ENCODE assay signal across 8 cellular contexts in the genomic region with DNA sequence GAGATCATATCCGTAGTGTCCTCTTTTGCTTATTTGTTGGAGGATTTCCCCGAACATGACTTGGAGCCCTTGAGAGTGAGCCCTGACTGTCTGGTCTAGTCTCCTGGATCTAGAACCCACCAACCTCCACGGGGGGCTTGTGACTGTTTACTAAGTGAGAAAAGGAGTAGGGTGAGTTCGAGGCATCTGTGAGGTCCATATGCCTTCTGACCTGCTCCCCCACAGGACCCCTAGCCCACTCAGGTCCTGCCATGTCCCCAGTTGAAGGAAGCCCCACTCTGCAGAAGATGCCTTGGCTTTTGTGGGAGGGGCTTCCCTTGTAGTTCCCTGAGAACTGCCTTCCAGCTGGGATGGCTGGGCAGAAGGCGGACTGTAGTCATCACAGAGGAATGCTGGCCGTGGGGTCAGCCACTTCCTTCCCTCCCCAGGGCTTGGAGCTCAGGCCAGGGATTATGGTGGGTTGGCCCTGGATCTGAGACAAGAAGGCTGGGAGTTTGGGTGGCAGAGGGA. TPM values are rescaled to one million over a fixed set of nuclear protein-coding genes. Genes with fewer than 3 reads are reported as not detected.
DNase-seq lines count a peak whose midpoint lies in the region; ATAC-seq and TF ChIP-seq lines count a peak whose summit lies in the region.

No MANE protein-coding gene starts in this region.

- no peaks in the 10 kb centered on the region for H3K36me3 ChIP-seq in ovary

- peak; percentile 98 for DNase-seq in A172 (ENCODE audit: low spot score)
- DNase-seq in H9: peak; percentile 66
- DNase-seq in activated T-cell treated with anti-CD3 and anti-CD28 coated beads, Interleukin-2, amount 50 U/mL, for 72 hours: no peak
- DNase-seq in glutamatergic neuron: no peak
- peak; percentile 69 to 79 (median 76) for DNase-seq in ovary
- no peak for DNase-seq in NCI-H1694 treated with DMSO at 0.1 percent for 48 hours (lab: John Stamatoyannopoulos, UW)
- DNase-seq in activated CD4-positive, CD25-positive, alpha-beta regulatory T cell (lab: John Stamatoyannopoulos, UW): no peak

- no CpG with 5 or more reads among the region's 6 CpGs for WGBS in H9 (ENCODE audit: extremely low coverage, insufficient read length, low lambda C conversion rate)
- WGBS in ovary, 3 donors: 28 to 52% (median 33%) methylated on average over 6 of the region's 6 CpGs

- H2BK15ac ChIP-seq in H9 (ENCODE audit: low read depth, low read length): no peak overlapping the region

- no peak overlapping the region for H4K8ac ChIP-seq in H9 (replicated peaks; ENCODE audit: insufficient read length, low read depth, low read length)

- H3K56ac ChIP-seq in H9 (ENCODE audit: insufficient read length, low read depth, low read length): no peak overlapping the region

- no peak overlapping the region for H4K91ac ChIP-seq in H9 (ENCODE audit: insufficient read length, low read depth, low read length)

- H3K27ac ChIP-seq in H9 (ENCODE audit: insufficient read length, low read depth, low read length): no peak overlapping the region
- H3K27ac ChIP-seq in ovary: peak overlapping the region; percentile 74 to 88

- no peak overlapping the region for H2AK5ac ChIP-seq in H9 (ENCODE audit: insufficient read length, low read length)

- no peak overlapping the region for H2BK20ac ChIP-seq in H9 (ENCODE audit: low read depth, low read length, poor library complexity, severe bottlenecking)

- no peak for TF ChIP-seq CTCF in H9 (conservative IDR thresholded peaks at IDR 0.05)
- no peak for TF ChIP-seq CTCF in glutamatergic neuron (IDR thresholded peaks at IDR 0.05; ENCODE audit: partially characterized antibody, unreplicated experiment)
- TF ChIP-seq CTCF in ovary (IDR thresholded peaks at IDR 0.05): no peak

- H3K18ac ChIP-seq in H9 (ENCODE audit: insufficient read length, low read depth, low read length): no peak overlapping the region

- H3K14ac ChIP-seq in H9 (ENCODE audit: insufficient read depth, low read length): no peak overlapping the region

- H3K79me2 ChIP-seq in H9 (ENCODE audit: insufficient read depth, low read length): no peaks in the 10 kb centered on the region

- H4K5ac ChIP-seq in H9 (ENCODE audit: insufficient read length, low read depth, low read length): no peak overlapping the region

- no peaks in the 10 kb centered on the region for H3K79me1 ChIP-seq in H9 (ENCODE audit: insufficient read depth, low read depth, low read length, poor library complexity, severe bottlenecking)

- H3K23me2 ChIP-seq in H9 (ENCODE audit: insufficient read length, low read depth, low read length, poor library complexity, severe bottlenecking): peaks cover 12% of the 10 kb centered on the region

- peak overlapping the region; percentile 55 for H3K4me2 ChIP-seq in H9 (ENCODE audit: insufficient read depth, insufficient read length, low read length)

- no peaks in the 10 kb centered on the region for H3K9me3 ChIP-seq in H9 (ENCODE audit: control insufficient read depth, low read depth, low read length)
- H3K9me3 ChIP-seq in ovary: no peaks in the 10 kb centered on the region

- H3K27ac Mint-ChIP-seq in H9: no peak overlapping the region
- H3K27ac Mint-ChIP-seq in activated T-cell treated with anti-CD3 and anti-CD28 coated beads, Interleukin-2, amount 50 U/mL, for 72 hours: peak overlapping the region; percentile 90
- no peak overlapping the region for H3K27ac Mint-ChIP-seq in glutamatergic neuron (ENCODE audit: unreplicated experiment)

- no peak for ATAC-seq in activated T-cell treated with anti-CD3 and anti-CD28 coated beads, Interleukin-2, amount 50 U/mL, for 72 hours (replicated peaks in 1 of 2)
- ATAC-seq in HG03097 (IDR thresholded peaks at IDR 0.05; ENCODE audit: low FRiP score, unreplicated experiment): no peak

- H3T11ph ChIP-seq in H9 (ENCODE audit: low read length): no peak overlapping the region

- H3K27me3 Mint-ChIP-seq in H9 (ENCODE audit: low read depth): peaks cover 18% of the 10 kb centered on the region
- no peaks in the 10 kb centered on the region for H3K27me3 Mint-ChIP-seq in activated T-cell treated with anti-CD3 and anti-CD28 coated beads, Interleukin-2, amount 50 U/mL, for 72 hours (ENCODE audit: low read depth)
- peaks cover 14% of the 10 kb centered on the region for H3K27me3 Mint-ChIP-seq in glutamatergic neuron (ENCODE audit: unreplicated experiment)

- intact Hi-C loops in ovary (cut with DNase I): loop anchor here (2.0 to 10.0 kb wide), 5 partner anchors 77 to 863 kb away; a partner anchor contains a TSS

- no peak overlapping the region for H2BK5ac ChIP-seq in H9 (ENCODE audit: insufficient read length, low read length)

- H3K4me3 Mint-ChIP-seq in H9 (peak overlapping the region; percentile 82 to 92), glutamatergic neuron (ENCODE audit: unreplicated experiment) (peak overlapping the region; percentile 77)
- H3K4me3 Mint-ChIP-seq in activated T-cell treated with anti-CD3 and anti-CD28 coated beads, Interleukin-2, amount 50 U/mL, for 72 hours: peak overlapping the region; percentile 86 to 93

- H2AFZ ChIP-seq in H9 (ENCODE audit: low read length): no peak overlapping the region

- no peaks in the 10 kb centered on the region for H3K36me3 Mint-ChIP-seq in H9 (ENCODE audit: insufficient read depth in 1 of 3, low read depth in 3 of 3)
- H3K36me3 Mint-ChIP-seq in activated T-cell treated with anti-CD3 and anti-CD28 coated beads, Interleukin-2, amount 50 U/mL, for 72 hours (ENCODE audit: insufficient read depth in 2 of 2): no peaks in the 10 kb centered on the region
- H3K36me3 Mint-ChIP-seq in glutamatergic neuron (ENCODE audit: unreplicated experiment): no peaks in the 10 kb centered on the region

- TF ChIP-seq POLR2A in ovary (IDR thresholded peaks at IDR 0.05): no peak

- TF ChIP-seq EP300 in ovary (IDR thresholded peaks at IDR 0.05): no peak

- H3K4me3 ChIP-seq in ovary: no peak overlapping the region

- H4K20me1 ChIP-seq in H9 (ENCODE audit: control insufficient read depth, insufficient read depth, insufficient read length): no peaks in the 10 kb centered on the region

- H3K27me3 ChIP-seq in H9 (ENCODE audit: insufficient read depth, low read length) (no peaks in the 10 kb centered on the region; the same call in 1 of the 2 replicates), ovary (no peaks in the 10 kb centered on the region)

- no peak overlapping the region for H3K4ac ChIP-seq in H9 (ENCODE audit: low read depth, low read length)

- no peak overlapping the region for H3K23ac ChIP-seq in H9 (ENCODE audit: insufficient read length, low read depth, low read length)

- H3K9me3 Mint-ChIP-seq in H9 (no peaks in the 10 kb centered on the region), glutamatergic neuron (ENCODE audit: unreplicated experiment) (peaks cover 2% of the 10 kb centered on the region)
- no peaks in the 10 kb centered on the region for H3K9me3 Mint-ChIP-seq in activated T-cell treated with anti-CD3 and anti-CD28 coated beads, Interleukin-2, amount 50 U/mL, for 72 hours

- no peak overlapping the region for H3K9ac ChIP-seq in H9 (ENCODE audit: extremely low read depth, insufficient read length, low read length)

- no peak overlapping the region for H2BK120ac ChIP-seq in H9 (ENCODE audit: low read depth, low read length, poor library complexity, severe bottlenecking)

- no peak overlapping the region for H2BK12ac ChIP-seq in H9 (ENCODE audit: insufficient read length, low read depth, low read length)

- 0 out of 2 replicates have a peak, but pooled peaks cover 3% of the 10 kb centered on the region for H3K4me1 ChIP-seq in H9 (ENCODE audit: insufficient read depth, low read length)
- H3K4me1 ChIP-seq in ovary (ENCODE audit: insufficient read depth): peaks cover 11% of the 10 kb centered on the region

- H3K4me1 Mint-ChIP-seq in H9: peaks cover 15 to 16% of the 10 kb centered on the region in 2 experiments
- H3K4me1 Mint-ChIP-seq in activated T-cell treated with anti-CD3 and anti-CD28 coated beads, Interleukin-2, amount 50 U/mL, for 72 hours (ENCODE audit: low read depth): peaks cover 73% of the 10 kb centered on the region
- H3K4me1 Mint-ChIP-seq in glutamatergic neuron (ENCODE audit: low read depth, unreplicated experiment): no peaks in the 10 kb centered on the region

RNA-seq across cellular contexts. Expression of a gene that starts 7.0 kb away (rescaled TPM):
- 4.0 and 9.1 TPM in 2 replicates for total RNA-seq in A172 (2014; rRNA removed; shearing (Covaris generic))
- total RNA-seq in H9 (2021): 7.2 and 8.7 TPM in 2 replicates
- total RNA-seq in activated T-cell treated with anti-CD3 and anti-CD28 coated beads, Interleukin-2, amount 50 U/mL, for 72 hours: 100 to 1,000 TPM; 212 to 226 TPM
- 2.8 TPM for total RNA-seq in glutamatergic neuron (ENCODE audit: unreplicated experiment)
- 100 to 1,000 TPM in 1 of 7 donors, 10 to 100 TPM in 6; 17.3 to 126 (median 31.1) TPM for total RNA-seq in ovary
- 10 to 100 TPM; 23.1 to 26.7 TPM for polyA plus RNA-seq in ovary

RNA-seq across cellular contexts. Expression of a gene that starts 45.8 kb away (rescaled TPM):
- total RNA-seq in A172 (2014; rRNA removed; shearing (Covaris generic)): not detected in 2 replicates
- total RNA-seq in H9 (2021) (not detected in 2 replicates), glutamatergic neuron (ENCODE audit: unreplicated experiment) (not detected), ovary (not detected)
- 1 to 10 TPM; 1.3 to 2.1 TPM for total RNA-seq in activated T-cell treated with anti-CD3 and anti-CD28 coated beads, Interleukin-2, amount 50 U/mL, for 72 hours
- not detected for polyA plus RNA-seq in ovary

RNA-seq across cellular contexts. Expression of a gene that starts 59.2 kb away (rescaled TPM):
- 31.6 and 32.5 TPM in 2 replicates for total RNA-seq in A172 (2014; rRNA removed; shearing (Covaris generic))
- 40.4 and 46.1 TPM in 2 replicates for total RNA-seq in H9 (2021)
- total RNA-seq in activated T-cell treated with anti-CD3 and anti-CD28 coated beads, Interleukin-2, amount 50 U/mL, for 72 hours: 10 to 100 TPM; 42.1 to 46.1 TPM
- 34.9 TPM for total RNA-seq in glutamatergic neuron (ENCODE audit: unreplicated experiment)
- 10 to 100 TPM; 23.7 to 41.5 (median 36.4) TPM for total RNA-seq in ovary
- 10 to 100 TPM in 1 of 2 donors, 1 to 10 TPM in 1; 9.4 to 21.1 TPM for polyA plus RNA-seq in ovary

Comparison
In these comparisons a context has a peak if more than half of its experiments do, and no peak if none do; other contexts are left out.
1. DNase-seq: peak in A172 (single experiment), H9 (single experiment) and ovary (5 of 5); none in activated T-cell treated with anti-CD3 and anti-CD28 coated beads, Interleukin-2, amount 50 U/mL, for 72 hours (0 of 2), glutamatergic neuron (single experiment), NCI-H1694 treated with DMSO at 0.1 percent for 48 hours (single experiment) and activated CD4-positive, CD25-positive, alpha-beta regulatory T cell (0 of 4).
2. Peak in every context shown above with its lines, with median percentiles within 50 percentile points of each other: H3K4me3 Mint-ChIP-seq.